Comparison of ENCODE assay signal across 20 cellular contexts in the genomic region with DNA sequence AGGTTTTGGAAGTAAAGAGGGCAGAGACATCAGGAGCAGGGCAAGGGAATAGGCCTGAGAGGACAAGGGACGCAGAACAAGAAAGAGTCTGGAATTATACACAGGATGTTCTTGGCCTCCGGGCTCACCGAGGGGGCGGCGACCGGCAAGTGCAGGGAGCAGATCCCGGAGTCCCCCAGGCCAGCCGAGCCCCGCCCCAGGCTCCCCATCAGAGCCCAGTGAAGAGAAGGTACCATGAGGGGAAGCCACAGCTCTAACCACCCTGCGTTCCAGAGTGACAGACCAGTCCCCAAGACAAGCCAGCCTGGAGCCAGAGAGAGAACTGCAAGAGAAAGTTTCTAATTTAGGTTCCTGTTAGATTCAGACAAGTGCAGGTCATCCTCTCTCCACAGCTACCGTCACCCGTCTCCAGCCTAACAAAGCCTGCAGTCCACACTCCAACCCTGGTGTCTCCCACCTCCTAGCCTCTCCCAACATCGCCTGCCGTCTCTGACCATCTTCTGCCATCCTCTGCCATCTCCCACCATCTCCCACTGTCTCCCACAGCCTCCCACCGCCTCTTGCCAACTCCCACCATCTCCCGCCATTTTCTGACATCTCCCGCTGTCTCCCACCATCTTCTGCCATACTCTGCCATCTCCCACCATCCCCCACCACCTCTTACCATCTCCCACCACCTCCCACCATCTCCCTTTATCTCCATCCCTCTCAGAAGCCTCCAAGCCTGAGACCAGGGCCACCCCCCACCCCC. TPM values are rescaled to one million over a fixed set of nuclear protein-coding genes. Genes with fewer than 3 reads are reported as not detected.
A peak's percentile ranks its signal among the peaks of the same experiment; 100 is the strongest.
DNase-seq lines count a peak whose midpoint lies in the region; ATAC-seq and TF ChIP-seq lines count a peak whose summit lies in the region.
"Had no signal": no experiment of that assay in that cellular context is flagged by ENCODE, and none has a peak within 500 bp of the region (broad histone marks: within the 10 kb centered on the region; RNA-seq: fewer than 3 reads in every experiment).

No MANE protein-coding gene starts in this region.

- peak overlapping the region; percentile 90 for H3K27ac ChIP-seq in temporal lobe (ENCODE audit: low read depth, low read length)
- no peak overlapping the region for H3K27ac ChIP-seq in esophagus squamous epithelium

- H3K4me3 ChIP-seq in esophagus squamous epithelium = no peak overlapping the region
- H3K4me3 ChIP-seq: MG63 had no signal

- intact Hi-C loops in esophagus squamous epithelium (cut with DNase I) = no loop called here

- no peaks in the 10 kb centered on the region for H3K27me3 ChIP-seq in esophagus squamous epithelium
- H3K27me3 ChIP-seq: MG63 had no signal

- ATAC-seq in stimulated activated naive CD8-positive, alpha-beta T cell treated with anti-CD3 and anti-CD28 coated beads, Interleukin-15, Interleukin-2, amounts not matched to agents 100 U/mL and 50 U/mL, for 24 hours = peak; percentile 26
- ATAC-seq in stimulated activated naive CD8-positive, alpha-beta T cell treated with anti-CD3 and anti-CD28 coated beads, Interleukin-15, amount 100 ng/mL, for 72 hours = no peak
- ATAC-seq: PC-3 had no signal

- H3K36me3 Mint-ChIP-seq in chondrocyte (ENCODE audit: low read depth) (peaks cover 39% of the 10 kb centered on the region), mesothelial cell of epicardium (peaks cover 33% of the 10 kb centered on the region)

- peaks cover 0 to 10% (median 0%) of the 10 kb centered on the region in 3 donors for H3K4me1 ChIP-seq in esophagus squamous epithelium

- H3K36me3 ChIP-seq in esophagus squamous epithelium = peaks cover 34 to 100% (median 76%) of the 10 kb centered on the region in 3 donors

- 91 to 92% methylated on average over 11 to 15 of the region's 17 CpGs for WGBS in esophagus squamous epithelium, 2 donors

- no peaks in the 10 kb centered on the region for H3K9me3 ChIP-seq in esophagus squamous epithelium
- H3K9me3 ChIP-seq: MG63, SK-N-SH had no signal

- TF ChIP-seq CTCF in chondrocyte (IDR thresholded peaks at IDR 0.05) (no peak), mesothelial cell of epicardium (IDR thresholded peaks at IDR 0.05; ENCODE audit: unreplicated experiment) (no peak), esophagus squamous epithelium (IDR thresholded peaks at IDR 0.05) (no peak)

- TF ChIP-seq POLR2A in esophagus squamous epithelium (IDR thresholded peaks at IDR 0.05) = no peak

- H3K27me3 Mint-ChIP-seq in stimulated activated naive CD8-positive, alpha-beta T cell treated with anti-CD3 and anti-CD28 coated beads, Interleukin-15, amount 100 ng/mL, for 72 hours = no peaks in the 10 kb centered on the region
- H3K27me3 Mint-ChIP-seq in chondrocyte (ENCODE audit: low read depth) (no peaks in the 10 kb centered on the region), mesothelial cell of epicardium (ENCODE audit: low read depth) (no peaks in the 10 kb centered on the region)

- no peaks in the 10 kb centered on the region for H3K9me3 Mint-ChIP-seq in stimulated activated naive CD8-positive, alpha-beta T cell treated with anti-CD3 and anti-CD28 coated beads, Interleukin-15, amount 100 ng/mL, for 72 hours
- H3K9me3 Mint-ChIP-seq in chondrocyte (ENCODE audit: low read depth) (no peaks in the 10 kb centered on the region), mesothelial cell of epicardium (no peaks in the 10 kb centered on the region)
- H3K9me3 Mint-ChIP-seq: CD14-positive monocyte had no signal

- no peak for DNase-seq in stimulated activated naive CD8-positive, alpha-beta T cell treated with anti-CD3 and anti-CD28 coated beads, Interleukin-15, Interleukin-2, amounts not matched to agents 100 U/mL and 50 U/mL, for 24 hours
- no peak for DNase-seq in stimulated activated naive CD8-positive, alpha-beta T cell treated with anti-CD3 and anti-CD28 coated beads, Interleukin-15, amount 100 ng/mL, for 72 hours
- DNase-seq in chondrocyte (ENCODE audit: low spot score) (peak; percentile 68), mesothelial cell of epicardium (ENCODE audit: low spot score in 2 of 2, unreplicated experiment in 2 of 2) (no peak), inferior parietal cortex (ENCODE audit: extremely low spot score) (no peak), esophagus squamous epithelium (lab: John Stamatoyannopoulos, UW) (no peak), DMS153 (lab: John Stamatoyannopoulos, UW) (no peak)
- DNase-seq: DMS79 treated with DMSO at 0.1 percent for 48 hours, H7, Kasumi-1, MG63, NCI-H1417, NCI-H1694 treated with DMSO at 0.1 percent for 48 hours, NCI-H446, NCI-H526, PC-3, SHP77, SK-N-SH had no signal

- H3K27ac Mint-ChIP-seq in stimulated activated naive CD8-positive, alpha-beta T cell treated with anti-CD3 and anti-CD28 coated beads, Interleukin-15, amount 100 ng/mL, for 72 hours = peak overlapping the region in 1 of 2 donors; percentile 83
- H3K27ac Mint-ChIP-seq in chondrocyte (ENCODE audit: unreplicated experiment) (no peak overlapping the region), mesothelial cell of epicardium (peak overlapping the region; percentile 9)

- no peaks in the 10 kb centered on the region for H3K4me1 Mint-ChIP-seq in stimulated activated naive CD8-positive, alpha-beta T cell treated with anti-CD3 and anti-CD28 coated beads, Interleukin-15, amount 100 ng/mL, for 72 hours
- no peaks in the 10 kb centered on the region for H3K4me1 Mint-ChIP-seq in chondrocyte (ENCODE audit: low read depth)
- peaks cover 4% of the 10 kb centered on the region for H3K4me1 Mint-ChIP-seq in mesothelial cell of epicardium

- no peak overlapping the region for H3K4me3 Mint-ChIP-seq in stimulated activated naive CD8-positive, alpha-beta T cell treated with anti-CD3 and anti-CD28 coated beads, Interleukin-15, amount 100 ng/mL, for 72 hours
- H3K4me3 Mint-ChIP-seq in chondrocyte (ENCODE audit: unreplicated experiment) = no peak overlapping the region
- H3K4me3 Mint-ChIP-seq in mesothelial cell of epicardium = no peak overlapping the region
- H3K4me3 Mint-ChIP-seq: CD14-positive monocyte had no signal

RNA-seq across cellular contexts. Expression of a gene that starts 42.5 kb away (rescaled TPM):
- 202 to 241 TPM (median 238 TPM) in 3 replicates for total RNA-seq in chondrocyte
- total RNA-seq in mesothelial cell of epicardium = 136 to 151 TPM (median 146 TPM) in 3 replicates
- total RNA-seq in temporal lobe = 42.0 TPM
- 100 to 1,000 TPM; 145 to 234 (median 177) TPM for total RNA-seq in esophagus squamous epithelium
